ENCODE assay signal across 17 cellular contexts in genomic region chr3:41888368-41889076, GRCh38.
DNase-seq lines count a peak whose midpoint lies in the region; ATAC-seq, FAIRE-seq and TF ChIP-seq lines count a peak whose summit lies in the region.
"Had no signal": no experiment of that assay in that cellular context is flagged by ENCODE, and none has a peak within 500 bp of the region (broad histone marks: within the 10 kb centered on the region; RNA-seq: fewer than 3 reads in every experiment).

No MANE protein-coding gene starts in this region.

- no peak overlapping the region for H2BK120ac ChIP-seq in neuronal stem cell (ENCODE audit: low read depth, low read length)

- no peak overlapping the region for H2AFZ ChIP-seq in neuronal stem cell (ENCODE audit: low read length)

- H2BK15ac ChIP-seq in neuronal stem cell (ENCODE audit: low read length), result no peak overlapping the region

- H3K36me3 ChIP-seq in bronchial epithelial cell (ENCODE audit: control insufficient read depth, insufficient read depth, low read length), result no peaks in the 10 kb centered on the region
- H3K36me3 ChIP-seq in iPS-18a (ENCODE audit: control insufficient read depth, low read depth, low read length), result no peaks in the 10 kb centered on the region
- no peaks in the 10 kb centered on the region for H3K36me3 ChIP-seq in neuronal stem cell (replicated peaks in 1 of 2; ENCODE audit: control insufficient read depth in 2 of 2, insufficient read depth in 2 of 2, low read length in 2 of 2)
- H3K36me3 ChIP-seq: BE2C, MG63 had no signal

- H3K79me1 ChIP-seq in neuronal stem cell (ENCODE audit: low read depth, low read length), result no peaks in the 10 kb centered on the region

- H4K91ac ChIP-seq in neuronal stem cell (ENCODE audit: low read depth, low read length, poor library complexity), result no peak overlapping the region

- intact Hi-C loops in Right ventricle myocardium inferior (cut with DNase I), result no loop called here

- H3K14ac ChIP-seq in neuronal stem cell (ENCODE audit: low read length), result no peak overlapping the region

- H3K4ac ChIP-seq in neuronal stem cell (ENCODE audit: low read length), result no peak overlapping the region

- H3K27me3 ChIP-seq in bronchial epithelial cell (ENCODE audit: control insufficient read depth, insufficient read depth, low read length), result no peaks in the 10 kb centered on the region
- H3K27me3 ChIP-seq in iPS-18a (ENCODE audit: control insufficient read depth, insufficient read depth, low read length), result no peaks in the 10 kb centered on the region
- peaks cover 0 to 2% (median 0%) of the 10 kb centered on the region in 3 experiments for H3K27me3 ChIP-seq in neuronal stem cell (ENCODE audit: control insufficient read depth in 3 of 3, insufficient read depth in 3 of 3, low read depth in 1 of 3, low read length in 3 of 3)
- H3K27me3 ChIP-seq: BE2C, MG63 had no signal

- ATAC-seq in Right ventricle myocardium inferior (no peak), GM19395 (IDR thresholded peaks at IDR 0.05; ENCODE audit: unreplicated experiment) (no peak)
- ATAC-seq: Panc1 had no signal

- H3K4me1 ChIP-seq in iPS-18a (ENCODE audit: control insufficient read depth, low read depth, low read length) (peaks cover 14% of the 10 kb centered on the region), neuronal stem cell (ENCODE audit: control insufficient read depth in 2 of 2, insufficient read depth in 1 of 2, low read depth in 1 of 2, low read length in 2 of 2) (peaks cover 0 to 4% of the 10 kb centered on the region in 2 donors)
- H3K4me1 ChIP-seq: BE2C had no signal

- no peak overlapping the region for H2BK5ac ChIP-seq in neuronal stem cell (ENCODE audit: low read length)

- H3K18ac ChIP-seq in neuronal stem cell (ENCODE audit: low read length), result peak overlapping the region; percentile 80

- no peak overlapping the region for H4K8ac ChIP-seq in neuronal stem cell (ENCODE audit: low read depth, low read length)

- no peak overlapping the region for H3K23ac ChIP-seq in neuronal stem cell (ENCODE audit: low read depth, low read length, poor library complexity)

- H3K4me2 ChIP-seq in neuronal stem cell (ENCODE audit: insufficient read depth, low read length, poor library complexity, severe bottlenecking), result no peak overlapping the region
- H3K4me2 ChIP-seq: KMS-11 had no signal

- H3K9me3 ChIP-seq in iPS-18a (ENCODE audit: control insufficient read depth, low read depth, low read length), result no peaks in the 10 kb centered on the region
- H3K9me3 ChIP-seq in neuronal stem cell (replicated peaks in 1 of 2; ENCODE audit: control insufficient read depth in 2 of 2, insufficient read depth in 1 of 2, low read depth in 1 of 2, low read length in 2 of 2), result peaks cover 0 to 3% of the 10 kb centered on the region in 2 donors
- H3K9me3 ChIP-seq: BE2C, MG63 had no signal

- no peak for TF ChIP-seq CTCF in bronchial epithelial cell (IDR thresholded peaks at IDR 0.05; ENCODE audit: insufficient read depth, low read length, severe bottlenecking)

- FAIRE-seq in bronchial epithelial cell (lab: Jason Lieb, UNC), result peak; percentile 23

- DNase-seq in NCI-H526 treated with DMSO at 0.1 percent for 48 hours (lab: John Stamatoyannopoulos, UW) (peak; percentile 5), bronchial epithelial cell (ENCODE audit: low read depth) (no peak), neuronal stem cell (ENCODE audit: low spot score) (no peak), Right ventricle myocardium inferior (ENCODE audit: missing footprints) (no peak), SHP77 treated with DMSO at 0.1 percent for 48 hours (lab: John Stamatoyannopoulos, UW) (no peak)
- DNase-seq: BE2C; Calu3; CD4-positive, alpha-beta memory T cell; DMS53; MG63; NCI-H1092; NCI-H510A treated with DMSO at 0.1 percent for 48 hours; SIG-M5 had no signal

- no peak overlapping the region for H2BK12ac ChIP-seq in neuronal stem cell (ENCODE audit: low read length)

- H2AK5ac ChIP-seq in neuronal stem cell (ENCODE audit: low read depth, low read length), result no peak overlapping the region

- WGBS in neuronal stem cell (ENCODE audit: extremely low coverage in 2 of 2, insufficient read length in 2 of 2, insufficient replicate concordance in 1 of 2), 2 donors, result no CpG with 5 or more reads among the region's 3 CpGs

- peak overlapping the region; percentile 4 for H3K27ac ChIP-seq in iPS-18a (ENCODE audit: low read length)
- peak overlapping the region; percentile 74 for H3K27ac ChIP-seq in neuronal stem cell (replicated peaks; ENCODE audit: low read length)
- H3K27ac ChIP-seq: KMS-11 had no signal

- H3K4me3 ChIP-seq in bronchial epithelial cell (ENCODE audit: low read depth, low read length), result no peak overlapping the region
- peak overlapping the region; percentile 34 for H3K4me3 ChIP-seq in iPS-18a (ENCODE audit: low read length)
- no peak overlapping the region for H3K4me3 ChIP-seq in neuronal stem cell (ENCODE audit: low read length in 2 of 2)
- H3K4me3 ChIP-seq: MG63 had no signal

- no peak overlapping the region for H3K9ac ChIP-seq in iPS-18a (ENCODE audit: low read length)
- H3K9ac ChIP-seq in neuronal stem cell (ENCODE audit: low read depth, low read length, poor library complexity), result peak overlapping the region; percentile 30
- H3K9ac ChIP-seq: KMS-11 had no signal
